In the genomic region with DNA sequence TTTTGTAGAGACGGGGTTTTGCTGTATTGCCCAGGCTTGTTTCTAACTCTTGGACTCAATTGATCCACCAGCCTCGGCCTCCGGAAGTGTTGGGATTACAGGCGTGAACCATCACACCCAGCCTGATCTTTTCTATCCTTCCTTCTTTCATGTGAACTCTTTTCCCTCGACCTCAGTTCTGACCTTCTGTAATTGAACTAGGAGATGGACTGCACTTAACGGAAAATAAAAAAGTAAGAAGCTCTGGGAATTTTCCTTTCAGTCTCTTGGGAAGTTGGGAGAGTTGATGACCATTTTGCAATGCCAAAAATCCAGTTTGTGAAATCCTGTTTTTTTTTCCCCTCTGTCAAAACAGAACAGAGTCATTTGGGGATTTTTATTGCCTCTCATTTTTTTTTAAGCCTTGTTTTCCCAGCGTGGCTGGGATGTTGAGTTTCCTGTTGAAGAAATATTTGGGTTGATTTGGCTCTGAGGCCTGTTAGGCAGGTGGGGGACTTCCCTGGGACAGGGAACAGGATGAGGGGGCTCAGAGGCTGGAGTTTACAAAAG, we compare ENCODE assay signal across 1 cellular context.
TF ChIP-seq lines count a peak whose summit lies in the region.

No MANE protein-coding gene starts in this region.

TF ChIP-seq in HepG2, 621 proteins besides CTCF, POLR2A, EP300 and RAD21 (continues in another document):
- TF ChIP-seq HNF4G (IDR thresholded peaks at IDR 0.05; ENCODE audit: borderline replicate concordance, low read depth, low read length) (0 out of 2 replicates have a peak, but pooled peaks have one; percentile 2), HNF4G (CRISPR knock-in tag; IDR thresholded peaks at IDR 0.05; ENCODE audit: borderline replicate concordance, low read depth) (no peak), BORCS8-MEF2B (CRISPR knock-in tag; IDR thresholded peaks at IDR 0.05) (no peak), ZNF749 (CRISPR knock-in tag; IDR thresholded peaks at IDR 0.05; ENCODE audit: borderline replicate concordance) (no peak), TBP (CRISPR knock-in tag; IDR thresholded peaks at IDR 0.05) (no peak), PCBP2 (optimal IDR thresholded peaks at IDR 0.05; ENCODE audit: low read depth, low read length, poor library complexity, severe bottlenecking) (no peak), CAMTA2 (CRISPR knock-in tag; IDR thresholded peaks at IDR 0.05; ENCODE audit: borderline replicate concordance) (no peak), ZNF564 (CRISPR knock-in tag; IDR thresholded peaks at IDR 0.05) (no peak), KLF16 (CRISPR knock-in tag; IDR thresholded peaks at IDR 0.05) (no peak), SAP130 (CRISPR knock-in tag; IDR thresholded peaks at IDR 0.05; ENCODE audit: low read depth) (0 out of 2 replicates have a peak, but pooled peaks have one; percentile 18), MXD4 (CRISPR knock-in tag; IDR thresholded peaks at IDR 0.05) (0 out of 2 replicates have a peak, but pooled peaks have one; percentile 24), KLF12 (CRISPR knock-in tag; IDR thresholded peaks at IDR 0.05; ENCODE audit: borderline replicate concordance) (no peak), MIXL1 (CRISPR knock-in tag; IDR thresholded peaks at IDR 0.05) (0 out of 2 replicates have a peak, but pooled peaks have one; percentile 16), HIVEP1 (CRISPR knock-in tag; IDR thresholded peaks at IDR 0.05) (no peak), MAFG (CRISPR knock-in tag; IDR thresholded peaks at IDR 0.05) (no peak), GATAD2A (CRISPR knock-in tag; IDR thresholded peaks at IDR 0.05) (peak; percentile 59), ELF3 (CRISPR knock-in tag; IDR thresholded peaks at IDR 0.05) (peak; percentile 31; the same call in 1 of the 2 replicates), NR2F2 (IDR thresholded peaks at IDR 0.05; ENCODE audit: borderline replicate concordance, low read depth) (peak; percentile 66; the same call in 1 of the 2 replicates), ZNF335 (CRISPR knock-in tag; IDR thresholded peaks at IDR 0.05) (no peak), KDM4B (CRISPR knock-in tag; IDR thresholded peaks at IDR 0.05) (no peak), NR2F1 (CRISPR knock-in tag; IDR thresholded peaks at IDR 0.05) (0 out of 4 replicates have a peak, but pooled peaks have one; percentile 20 to 24), ETV5 (CRISPR knock-in tag; IDR thresholded peaks at IDR 0.05; ENCODE audit: borderline replicate concordance) (peak; percentile 92; the same call in 1 of the 2 replicates), SNAPC2 (CRISPR knock-in tag; IDR thresholded peaks at IDR 0.05) (no peak), LCORL (IDR thresholded peaks at IDR 0.05) (no peak), LCORL (CRISPR knock-in tag; IDR thresholded peaks at IDR 0.05) (0 out of 2 replicates have a peak, but pooled peaks have one; percentile 43), ELF1 (CRISPR knock-in tag; IDR thresholded peaks at IDR 0.05) (peak; percentile 47; the same call in 1 of the 2 replicates), TBX3 (IDR thresholded peaks at IDR 0.05; ENCODE audit: borderline replicate concordance) (peak; percentile 37; the same call in 1 of the 2 replicates), AGO2 (optimal IDR thresholded peaks at IDR 0.05; ENCODE audit: low read depth, low read length) (no peak), GABPB1 (CRISPR knock-in tag; IDR thresholded peaks at IDR 0.05) (peak; percentile 53), GABPA (IDR thresholded peaks at IDR 0.05; ENCODE audit: low read depth, low read length) (no peak), GABPA (CRISPR knock-in tag; IDR thresholded peaks at IDR 0.05; ENCODE audit: low read depth) (peak; percentile 68), MED1 (CRISPR knock-in tag; IDR thresholded peaks at IDR 0.05) (peak; percentile 44; the same call in 1 of the 2 replicates), ZNF121 (CRISPR knock-in tag; IDR thresholded peaks at IDR 0.05) (peak; percentile 95), NONO (IDR thresholded peaks at IDR 0.05) (no peak), NONO (CRISPR knock-in tag; conservative IDR thresholded peaks at IDR 0.05) (no peak), SP1 (IDR thresholded peaks at IDR 0.05) (no peak), SP1 (CRISPR knock-in tag; IDR thresholded peaks at IDR 0.05) (no peak), PITX1 (CRISPR knock-in tag; IDR thresholded peaks at IDR 0.05) (peak; percentile 94)
- TF ChIP-seq, protein P1, sequence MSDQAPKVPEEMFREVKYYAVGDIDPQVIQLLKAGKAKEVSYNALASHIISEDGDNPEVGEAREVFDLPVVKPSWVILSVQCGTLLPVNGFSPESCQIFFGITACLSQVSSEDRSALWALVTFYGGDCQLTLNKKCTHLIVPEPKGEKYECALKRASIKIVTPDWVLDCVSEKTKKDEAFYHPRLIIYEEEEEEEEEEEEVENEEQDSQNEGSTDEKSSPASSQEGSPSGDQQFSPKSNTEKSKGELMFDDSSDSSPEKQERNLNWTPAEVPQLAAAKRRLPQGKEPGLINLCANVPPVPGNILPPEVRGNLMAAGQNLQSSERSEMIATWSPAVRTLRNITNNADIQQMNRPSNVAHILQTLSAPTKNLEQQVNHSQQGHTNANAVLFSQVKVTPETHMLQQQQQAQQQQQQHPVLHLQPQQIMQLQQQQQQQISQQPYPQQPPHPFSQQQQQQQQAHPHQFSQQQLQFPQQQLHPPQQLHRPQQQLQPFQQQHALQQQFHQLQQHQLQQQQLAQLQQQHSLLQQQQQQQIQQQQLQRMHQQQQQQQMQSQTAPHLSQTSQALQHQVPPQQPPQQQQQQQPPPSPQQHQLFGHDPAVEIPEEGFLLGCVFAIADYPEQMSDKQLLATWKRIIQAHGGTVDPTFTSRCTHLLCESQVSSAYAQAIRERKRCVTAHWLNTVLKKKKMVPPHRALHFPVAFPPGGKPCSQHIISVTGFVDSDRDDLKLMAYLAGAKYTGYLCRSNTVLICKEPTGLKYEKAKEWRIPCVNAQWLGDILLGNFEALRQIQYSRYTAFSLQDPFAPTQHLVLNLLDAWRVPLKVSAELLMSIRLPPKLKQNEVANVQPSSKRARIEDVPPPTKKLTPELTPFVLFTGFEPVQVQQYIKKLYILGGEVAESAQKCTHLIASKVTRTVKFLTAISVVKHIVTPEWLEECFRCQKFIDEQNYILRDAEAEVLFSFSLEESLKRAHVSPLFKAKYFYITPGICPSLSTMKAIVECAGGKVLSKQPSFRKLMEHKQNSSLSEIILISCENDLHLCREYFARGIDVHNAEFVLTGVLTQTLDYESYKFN (CRISPR knock-in tag; conservative IDR thresholded peaks at IDR 0.05), result peak; percentile 81
- TF ChIP-seq, protein P2, sequence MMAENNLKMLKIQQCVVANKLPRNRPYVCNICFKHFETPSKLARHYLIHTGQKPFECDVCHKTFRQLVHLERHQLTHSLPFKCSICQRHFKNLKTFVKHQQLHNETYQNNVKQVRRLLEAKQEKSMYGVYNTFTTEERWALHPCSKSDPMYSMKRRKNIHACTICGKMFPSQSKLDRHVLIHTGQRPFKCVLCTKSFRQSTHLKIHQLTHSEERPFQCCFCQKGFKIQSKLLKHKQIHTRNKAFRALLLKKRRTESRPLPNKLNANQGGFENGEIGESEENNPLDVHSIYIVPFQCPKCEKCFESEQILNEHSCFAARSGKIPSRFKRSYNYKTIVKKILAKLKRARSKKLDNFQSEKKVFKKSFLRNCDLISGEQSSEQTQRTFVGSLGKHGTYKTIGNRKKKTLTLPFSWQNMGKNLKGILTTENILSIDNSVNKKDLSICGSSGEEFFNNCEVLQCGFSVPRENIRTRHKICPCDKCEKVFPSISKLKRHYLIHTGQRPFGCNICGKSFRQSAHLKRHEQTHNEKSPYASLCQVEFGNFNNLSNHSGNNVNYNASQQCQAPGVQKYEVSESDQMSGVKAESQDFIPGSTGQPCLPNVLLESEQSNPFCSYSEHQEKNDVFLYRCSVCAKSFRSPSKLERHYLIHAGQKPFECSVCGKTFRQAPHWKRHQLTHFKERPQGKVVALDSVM (CRISPR knock-in tag; IDR thresholded peaks at IDR 0.05), result peak; percentile 50
- TF ChIP-seq, protein P3, sequence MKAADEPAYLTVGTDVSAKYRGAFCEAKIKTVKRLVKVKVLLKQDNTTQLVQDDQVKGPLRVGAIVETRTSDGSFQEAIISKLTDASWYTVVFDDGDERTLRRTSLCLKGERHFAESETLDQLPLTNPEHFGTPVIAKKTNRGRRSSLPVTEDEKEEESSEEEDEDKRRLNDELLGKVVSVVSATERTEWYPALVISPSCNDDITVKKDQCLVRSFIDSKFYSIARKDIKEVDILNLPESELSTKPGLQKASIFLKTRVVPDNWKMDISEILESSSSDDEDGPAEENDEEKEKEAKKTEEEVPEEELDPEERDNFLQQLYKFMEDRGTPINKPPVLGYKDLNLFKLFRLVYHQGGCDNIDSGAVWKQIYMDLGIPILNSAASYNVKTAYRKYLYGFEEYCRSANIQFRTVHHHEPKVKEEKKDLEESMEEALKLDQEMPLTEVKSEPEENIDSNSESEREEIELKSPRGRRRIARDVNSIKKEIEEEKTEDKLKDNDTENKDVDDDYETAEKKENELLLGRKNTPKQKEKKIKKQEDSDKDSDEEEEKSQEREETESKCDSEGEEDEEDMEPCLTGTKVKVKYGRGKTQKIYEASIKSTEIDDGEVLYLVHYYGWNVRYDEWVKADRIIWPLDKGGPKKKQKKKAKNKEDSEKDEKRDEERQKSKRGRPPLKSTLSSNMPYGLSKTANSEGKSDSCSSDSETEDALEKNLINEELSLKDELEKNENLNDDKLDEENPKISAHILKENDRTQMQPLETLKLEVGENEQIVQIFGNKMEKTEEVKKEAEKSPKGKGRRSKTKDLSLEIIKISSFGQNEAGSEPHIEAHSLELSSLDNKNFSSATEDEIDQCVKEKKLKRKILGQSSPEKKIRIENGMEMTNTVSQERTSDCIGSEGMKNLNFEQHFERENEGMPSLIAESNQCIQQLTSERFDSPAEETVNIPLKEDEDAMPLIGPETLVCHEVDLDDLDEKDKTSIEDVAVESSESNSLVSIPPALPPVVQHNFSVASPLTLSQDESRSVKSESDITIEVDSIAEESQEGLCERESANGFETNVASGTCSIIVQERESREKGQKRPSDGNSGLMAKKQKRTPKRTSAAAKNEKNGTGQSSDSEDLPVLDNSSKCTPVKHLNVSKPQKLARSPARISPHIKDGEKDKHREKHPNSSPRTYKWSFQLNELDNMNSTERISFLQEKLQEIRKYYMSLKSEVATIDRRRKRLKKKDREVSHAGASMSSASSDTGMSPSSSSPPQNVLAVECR (CRISPR knock-in tag; IDR thresholded peaks at IDR 0.05; ENCODE audit: borderline replicate concordance), result peak; percentile 33; the same call in 1 of the 2 replicates
- TF ChIP-seq, protein P4, sequence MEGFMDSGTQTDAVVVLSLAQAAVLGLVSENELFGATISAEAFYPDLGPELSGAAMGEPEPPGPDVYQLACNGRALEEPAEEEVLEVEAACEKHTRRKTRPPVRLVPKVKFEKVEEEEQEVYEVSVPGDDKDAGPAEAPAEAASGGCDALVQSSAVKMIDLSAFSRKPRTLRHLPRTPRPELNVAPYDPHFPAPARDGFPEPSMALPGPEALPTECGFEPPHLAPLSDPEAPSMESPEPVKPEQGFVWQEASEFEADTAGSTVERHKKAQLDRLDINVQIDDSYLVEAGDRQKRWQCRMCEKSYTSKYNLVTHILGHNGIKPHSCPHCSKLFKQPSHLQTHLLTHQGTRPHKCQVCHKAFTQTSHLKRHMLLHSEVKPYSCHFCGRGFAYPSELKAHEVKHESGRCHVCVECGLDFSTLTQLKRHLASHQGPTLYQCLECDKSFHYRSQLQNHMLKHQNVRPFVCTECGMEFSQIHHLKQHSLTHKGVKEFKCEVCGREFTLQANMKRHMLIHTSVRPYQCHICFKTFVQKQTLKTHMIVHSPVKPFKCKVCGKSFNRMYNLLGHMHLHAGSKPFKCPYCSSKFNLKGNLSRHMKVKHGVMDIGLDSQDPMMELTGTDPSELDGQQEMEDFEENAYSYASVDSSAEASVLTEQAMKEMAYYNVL (CRISPR knock-in tag; IDR thresholded peaks at IDR 0.05; ENCODE audit: borderline replicate concordance), result peak; percentile 87; the same call in 1 of the 2 replicates
- TF ChIP-seq, protein P5, sequence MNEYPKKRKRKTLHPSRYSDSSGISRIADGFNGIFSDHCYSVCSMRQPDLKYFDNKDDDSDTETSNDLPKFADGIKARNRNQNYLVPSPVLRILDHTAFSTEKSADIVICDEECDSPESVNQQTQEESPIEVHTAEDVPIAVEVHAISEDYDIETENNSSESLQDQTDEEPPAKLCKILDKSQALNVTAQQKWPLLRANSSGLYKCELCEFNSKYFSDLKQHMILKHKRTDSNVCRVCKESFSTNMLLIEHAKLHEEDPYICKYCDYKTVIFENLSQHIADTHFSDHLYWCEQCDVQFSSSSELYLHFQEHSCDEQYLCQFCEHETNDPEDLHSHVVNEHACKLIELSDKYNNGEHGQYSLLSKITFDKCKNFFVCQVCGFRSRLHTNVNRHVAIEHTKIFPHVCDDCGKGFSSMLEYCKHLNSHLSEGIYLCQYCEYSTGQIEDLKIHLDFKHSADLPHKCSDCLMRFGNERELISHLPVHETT (CRISPR knock-in tag; conservative IDR thresholded peaks at IDR 0.05), result no peak
- TF ChIP-seq, protein P6, sequence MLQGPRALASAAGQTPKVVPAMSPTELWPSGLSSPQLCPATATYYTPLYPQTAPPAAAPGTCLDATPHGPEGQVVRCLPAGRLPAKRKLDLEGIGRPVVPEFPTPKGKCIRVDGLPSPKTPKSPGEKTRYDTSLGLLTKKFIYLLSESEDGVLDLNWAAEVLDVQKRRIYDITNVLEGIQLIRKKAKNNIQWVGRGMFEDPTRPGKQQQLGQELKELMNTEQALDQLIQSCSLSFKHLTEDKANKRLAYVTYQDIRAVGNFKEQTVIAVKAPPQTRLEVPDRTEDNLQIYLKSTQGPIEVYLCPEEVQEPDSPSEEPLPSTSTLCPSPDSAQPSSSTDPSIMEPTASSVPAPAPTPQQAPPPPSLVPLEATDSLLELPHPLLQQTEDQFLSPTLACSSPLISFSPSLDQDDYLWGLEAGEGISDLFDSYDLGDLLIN (CRISPR knock-in tag; IDR thresholded peaks at IDR 0.05; ENCODE audit: borderline replicate concordance), result no peak
- TF ChIP-seq, protein P7, sequence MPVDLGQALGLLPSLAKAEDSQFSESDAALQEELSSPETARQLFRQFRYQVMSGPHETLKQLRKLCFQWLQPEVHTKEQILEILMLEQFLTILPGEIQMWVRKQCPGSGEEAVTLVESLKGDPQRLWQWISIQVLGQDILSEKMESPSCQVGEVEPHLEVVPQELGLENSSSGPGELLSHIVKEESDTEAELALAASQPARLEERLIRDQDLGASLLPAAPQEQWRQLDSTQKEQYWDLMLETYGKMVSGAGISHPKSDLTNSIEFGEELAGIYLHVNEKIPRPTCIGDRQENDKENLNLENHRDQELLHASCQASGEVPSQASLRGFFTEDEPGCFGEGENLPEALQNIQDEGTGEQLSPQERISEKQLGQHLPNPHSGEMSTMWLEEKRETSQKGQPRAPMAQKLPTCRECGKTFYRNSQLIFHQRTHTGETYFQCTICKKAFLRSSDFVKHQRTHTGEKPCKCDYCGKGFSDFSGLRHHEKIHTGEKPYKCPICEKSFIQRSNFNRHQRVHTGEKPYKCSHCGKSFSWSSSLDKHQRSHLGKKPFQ (CRISPR knock-in tag; IDR thresholded peaks at IDR 0.05; ENCODE audit: insufficient replicate concordance), result no peak
- TF ChIP-seq, protein P8, sequence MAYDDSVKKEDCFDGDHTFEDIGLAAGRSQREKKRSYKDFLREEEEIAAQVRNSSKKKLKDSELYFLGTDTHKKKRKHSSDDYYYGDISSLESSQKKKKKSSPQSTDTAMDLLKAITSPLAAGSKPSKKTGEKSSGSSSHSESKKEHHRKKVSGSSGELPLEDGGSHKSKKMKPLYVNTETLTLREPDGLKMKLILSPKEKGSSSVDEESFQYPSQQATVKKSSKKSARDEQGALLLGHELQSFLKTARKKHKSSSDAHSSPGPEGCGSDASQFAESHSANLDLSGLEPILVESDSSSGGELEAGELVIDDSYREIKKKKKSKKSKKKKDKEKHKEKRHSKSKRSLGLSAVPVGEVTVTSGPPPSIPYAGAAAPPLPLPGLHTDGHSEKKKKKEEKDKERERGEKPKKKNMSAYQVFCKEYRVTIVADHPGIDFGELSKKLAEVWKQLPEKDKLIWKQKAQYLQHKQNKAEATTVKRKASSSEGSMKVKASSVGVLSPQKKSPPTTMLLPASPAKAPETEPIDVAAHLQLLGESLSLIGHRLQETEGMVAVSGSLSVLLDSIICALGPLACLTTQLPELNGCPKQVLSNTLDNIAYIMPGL (CRISPR knock-in tag; IDR thresholded peaks at IDR 0.05; ENCODE audit: borderline replicate concordance in 1 of 2, low read depth in 1 of 2), result no peak
